ENCODE assay signal across 25 cellular contexts in genomic region chr1:243758647-243759046, GRCh38.
"Had no signal": no experiment of that assay in that cellular context is flagged by ENCODE, and none has a peak within 500 bp of the region (broad histone marks: within the 10 kb centered on the region; RNA-seq: fewer than 3 reads in every experiment).

No MANE protein-coding gene starts in this region.

- H3K27me3 ChIP-seq: right atrium auricular region, right lobe of liver, stomach, testis, thyroid gland, transverse colon, upper lobe of left lung, vagina had no signal

- H3K27ac ChIP-seq: left ventricle myocardium inferior, right atrium auricular region, right lobe of liver, stomach, testis, thyroid gland, transverse colon, upper lobe of left lung, vagina had no signal

- H3K4me3 ChIP-seq: left ventricle myocardium inferior, lung, right atrium auricular region, right lobe of liver, smooth muscle cell, stomach, testis, thyroid gland, transverse colon, upper lobe of left lung, vagina had no signal

- H3K4me1 Mint-ChIP-seq: nephron, neural crest cell had no signal

- H3K36me3 ChIP-seq: left ventricle myocardium inferior, right atrium auricular region, right lobe of liver, stomach, thyroid gland, transverse colon, upper lobe of left lung, vagina had no signal

- H3K27ac Mint-ChIP-seq: immature natural killer cell; nephron; progenitor cell of endocrine pancreas; stimulated activated memory B cell treated with anti-CD40 and anti-IgM and Interleukin-4, amounts not matched to agents 10 μg/mL and 1 μg/mL and 100 μg/mL, for 72 hours had no signal

- H3K36me3 Mint-ChIP-seq: immature natural killer cell; naive thymus-derived CD8-positive, alpha-beta T cell had no signal

- H3K4me2 ChIP-seq: smooth muscle cell had no signal

- H3K9me3 Mint-ChIP-seq: naive thymus-derived CD8-positive, alpha-beta T cell; nephron; neural crest cell; stimulated activated memory B cell treated with anti-CD40 and anti-IgM and Interleukin-4, amounts not matched to agents 10 μg/mL and 1 μg/mL and 100 μg/mL, for 72 hours had no signal

- H3K4me3 Mint-ChIP-seq: immature natural killer cell; naive thymus-derived CD8-positive, alpha-beta T cell; nephron; neural crest cell; stimulated activated memory B cell treated with anti-CD40 and anti-IgM and Interleukin-4, amounts not matched to agents 10 μg/mL and 1 μg/mL and 100 μg/mL, for 72 hours had no signal

- H3K4me1 ChIP-seq: right lobe of liver, testis, thyroid gland, transverse colon, upper lobe of left lung had no signal

- ATAC-seq: naive thymus-derived CD8-positive, alpha-beta T cell; right lobe of liver; stimulated activated memory B cell treated with anti-CD40 and anti-IgM and Interleukin-4, amounts not matched to agents 10 μg/mL and 1 μg/mL and 100 μg/mL, for 72 hours; stimulated activated naive CD8-positive, alpha-beta T cell treated with anti-CD3 and anti-CD28 coated beads, Interleukin-15, Interleukin-2, amounts not matched to agents 100 U/mL and 50 U/mL, for 24 hours had no signal

- H3K27me3 Mint-ChIP-seq: naive thymus-derived CD8-positive, alpha-beta T cell; progenitor cell of endocrine pancreas; stimulated activated memory B cell treated with anti-CD40 and anti-IgM and Interleukin-4, amounts not matched to agents 10 μg/mL and 1 μg/mL and 100 μg/mL, for 72 hours had no signal

- DNase-seq: hypothalamus; immature natural killer cell; kidney; left ventricle myocardium inferior; naive thymus-derived CD8-positive, alpha-beta T cell; nucleus accumbens; right lobe of liver; stimulated activated CD4-positive, alpha-beta T cell treated with anti-CD3 and anti-CD28 coated beads, Interleukin-1b, Interleukin-23, amount 100 ng/mL, for 48 hours; stimulated activated CD4-positive, alpha-beta T cell treated with anti-CD3 and anti-CD28 coated beads, Interleukin-2, amount 100 ng/mL, for 48 hours; stimulated activated CD4-positive, alpha-beta T cell treated with anti-CD3 and anti-CD28 coated beads, Interleukin-4, amount 100 ng/mL, for 4 hours; stimulated activated CD8-positive, alpha-beta memory T cell treated with anti-CD3 and anti-CD28 coated beads, Interleukin-4, amount 100 ng/mL, for 48 hours; stimulated activated naive CD8-positive, alpha-beta T cell treated with anti-CD3 and anti-CD28 coated beads, Interleukin-15, Interleukin-2, amounts not matched to agents 100 U/mL and 50 U/mL, for 24 hours; stomach; testis; thyroid gland; transverse colon; upper lobe of left lung had no signal

- H3K9me3 ChIP-seq: left ventricle myocardium inferior, right atrium auricular region, right lobe of liver, stomach, testis, thyroid gland, transverse colon, upper lobe of left lung, vagina had no signal
